16 cellular contexts compared by ENCODE assay signal in the genomic region with DNA sequence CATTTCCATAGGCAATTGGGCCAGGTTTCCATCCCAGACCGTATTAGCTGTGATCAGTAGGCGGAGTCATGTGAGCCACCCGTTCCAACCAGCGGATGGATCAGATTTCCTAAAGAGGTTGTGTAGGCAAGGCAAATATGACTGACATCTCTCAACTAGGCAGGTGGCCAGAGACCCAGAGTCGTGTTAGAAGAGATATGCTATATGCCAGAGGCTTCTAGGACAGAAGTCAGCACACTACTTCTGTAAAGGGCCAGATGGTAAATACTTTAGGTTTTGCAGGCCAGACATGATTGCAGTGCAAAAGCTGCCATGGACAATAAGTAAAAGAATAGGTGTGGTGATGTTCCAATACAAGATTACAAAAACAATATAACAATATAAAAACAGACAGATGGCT.
A peak's percentile ranks its signal among the peaks of the same experiment; 100 is the strongest.
DNase-seq lines count a peak whose midpoint lies in the region; TF ChIP-seq lines count a peak whose summit lies in the region.
"Had no signal": no experiment of that assay in that cellular context is flagged by ENCODE, and none has a peak within 500 bp of the region (broad histone marks: within the 10 kb centered on the region; RNA-seq: fewer than 3 reads in every experiment).

No MANE protein-coding gene starts in this region.

- H3K4me3 Mint-ChIP-seq in endothelial cell (ENCODE audit: unreplicated experiment) = no peak overlapping the region
- H3K4me3 Mint-ChIP-seq: activated naive CD8-positive, alpha-beta T cell treated with anti-CD3 and anti-CD28 coated beads, Interleukin-2, amount 10 ng/mL, durations not matched to agents 7 days and 5 days; brain; CD4-positive, alpha-beta memory T cell; naive thymus-derived CD4-positive, alpha-beta T cell had no signal

- no peak overlapping the region for H3K27ac Mint-ChIP-seq in endothelial cell (ENCODE audit: unreplicated experiment)
- H3K27ac Mint-ChIP-seq: activated naive CD8-positive, alpha-beta T cell treated with anti-CD3 and anti-CD28 coated beads, Interleukin-2, amount 10 ng/mL, durations not matched to agents 7 days and 5 days; brain; CD4-positive, alpha-beta memory T cell; naive thymus-derived CD4-positive, alpha-beta T cell had no signal

- H3K4me1 Mint-ChIP-seq in endothelial cell (ENCODE audit: unreplicated experiment) = no peaks in the 10 kb centered on the region
- H3K4me1 Mint-ChIP-seq: activated naive CD8-positive, alpha-beta T cell treated with anti-CD3 and anti-CD28 coated beads, Interleukin-2, amount 10 ng/mL, durations not matched to agents 7 days and 5 days; brain; CD4-positive, alpha-beta memory T cell; naive thymus-derived CD4-positive, alpha-beta T cell had no signal

- H3K36me3 Mint-ChIP-seq in endothelial cell (ENCODE audit: low read depth, unreplicated experiment) = no peaks in the 10 kb centered on the region
- H3K36me3 Mint-ChIP-seq: activated naive CD8-positive, alpha-beta T cell treated with anti-CD3 and anti-CD28 coated beads, Interleukin-2, amount 10 ng/mL, durations not matched to agents 7 days and 5 days; brain; CD4-positive, alpha-beta memory T cell; naive thymus-derived CD4-positive, alpha-beta T cell had no signal

- TF ChIP-seq CTCF in endothelial cell (IDR thresholded peaks at IDR 0.05; ENCODE audit: unreplicated experiment) = no peak

- DNase-seq in DMS153 (lab: John Stamatoyannopoulos, UW) (peak; percentile 91), NCI-H1417 treated with DMSO at 0.1 percent for 48 hours (lab: John Stamatoyannopoulos, UW) (peak; percentile 73), NCI-H2171 (lab: John Stamatoyannopoulos, UW) (peak; percentile 73), cerebellar cortex (ENCODE audit: low spot score) (peak; percentile 0), NCI-H226 (no peak), endothelial cell (ENCODE audit: low spot score) (no peak), foreskin melanocyte (no peak)
- DNase-seq in central memory CD4-positive, alpha-beta T cell = no peak
- DNase-seq: activated naive CD8-positive, alpha-beta T cell treated with anti-CD3 and anti-CD28 coated beads, Interleukin-2, amount 10 ng/mL, durations not matched to agents 7 days and 5 days; CD4-positive, alpha-beta memory T cell; cortex of kidney; naive thymus-derived CD4-positive, alpha-beta T cell; pancreas; stimulated activated naive CD4-positive, alpha-beta T cell; T-helper 2 cell had no signal

- no peaks in the 10 kb centered on the region for H3K9me3 Mint-ChIP-seq in endothelial cell (ENCODE audit: unreplicated experiment)
- H3K9me3 Mint-ChIP-seq: activated naive CD8-positive, alpha-beta T cell treated with anti-CD3 and anti-CD28 coated beads, Interleukin-2, amount 10 ng/mL, durations not matched to agents 7 days and 5 days; brain; CD4-positive, alpha-beta memory T cell; naive thymus-derived CD4-positive, alpha-beta T cell had no signal

- H3K27me3 Mint-ChIP-seq in endothelial cell (ENCODE audit: unreplicated experiment) = no peaks in the 10 kb centered on the region
- H3K27me3 Mint-ChIP-seq: activated naive CD8-positive, alpha-beta T cell treated with anti-CD3 and anti-CD28 coated beads, Interleukin-2, amount 10 ng/mL, durations not matched to agents 7 days and 5 days; naive thymus-derived CD4-positive, alpha-beta T cell had no signal

Comparison
In these comparisons a context has a peak if more than half of its experiments do, and no peak if none do; other contexts are left out.
1. DNase-seq: peak in DMS153 (single experiment), NCI-H1417 treated with DMSO at 0.1 percent for 48 hours (single experiment), NCI-H2171 (single experiment) and cerebellar cortex (single experiment); none in NCI-H226 (single experiment), central memory CD4-positive, alpha-beta T cell (single experiment), endothelial cell (single experiment) and foreskin melanocyte (single experiment).